Comparison of ENCODE assay signal across 28 cellular contexts in genomic region chr2:65943099-65943786, GRCh38.
"Had no signal": no experiment of that assay in that cellular context is flagged by ENCODE, and none has a peak within 500 bp of the region (broad histone marks: within the 10 kb centered on the region; RNA-seq: fewer than 3 reads in every experiment).

No MANE protein-coding gene starts in this region.

- H3K9me3 ChIP-seq: ovary, psoas muscle, right lobe of liver, suprapubic skin, testis, tibial artery, transverse colon, upper lobe of left lung, vagina had no signal

- DNase-seq: naive B cell; naive thymus-derived CD8-positive, alpha-beta T cell; nephron progenitor cell; occipital lobe; ovary; psoas muscle; sigmoid colon; small intestine; stimulated activated CD4-positive, alpha-beta T cell treated with anti-CD3 and anti-CD28 coated beads, Interleukin-15, amount 100 ng/mL, for 24 hours; stimulated activated CD4-positive, alpha-beta T cell treated with anti-CD3 and anti-CD28 coated beads, Interleukin-2, amount 100 ng/mL, for 24 hours; stimulated activated CD4-positive, alpha-beta T cell treated with anti-CD3 and anti-CD28 coated beads, Interleukin-2, amount 100 ng/mL, for 48 hours; stimulated activated CD4-positive, alpha-beta T cell treated with anti-CD3 and anti-CD28 coated beads, Interleukin-4, amount 100 ng/mL, for 24 hours; stimulated activated naive CD4-positive, alpha-beta T cell; stimulated activated naive CD8-positive, alpha-beta T cell treated with anti-CD3 and anti-CD28 coated beads, Interleukin-15, amount 100 ng/mL, for 72 hours; stimulated activated naive CD8-positive, alpha-beta T cell treated with anti-CD3 and anti-CD28 coated beads, Interleukin-15, Interleukin-2, amounts not matched to agents 100 U/mL and 50 U/mL, for 24 hours; substantia nigra; testis; tibial artery; transverse colon had no signal

- H3K27ac ChIP-seq: ovary, parathyroid adenoma, psoas muscle, right lobe of liver, sigmoid colon, suprapubic skin, testis, tibial artery, transverse colon, upper lobe of left lung, vagina had no signal

- H2AFZ ChIP-seq: parathyroid adenoma had no signal

- H3K4me1 ChIP-seq: parathyroid adenoma, psoas muscle, right lobe of liver, sigmoid colon, suprapubic skin, testis, tibial artery, transverse colon, upper lobe of left lung, vagina had no signal

- H3K4me3 Mint-ChIP-seq: naive B cell; naive thymus-derived CD8-positive, alpha-beta T cell; nephron progenitor cell; neural crest cell; stimulated activated memory B cell treated with anti-CD40 and anti-IgM and Interleukin-4, amounts not matched to agents 10 μg/mL and 1 μg/mL and 100 μg/mL, for 72 hours; stimulated activated naive CD8-positive, alpha-beta T cell treated with anti-CD3 and anti-CD28 coated beads, Interleukin-15, amount 100 ng/mL, for 72 hours had no signal

- H3K9me3 Mint-ChIP-seq: nephron progenitor cell, neural crest cell had no signal

- H3K36me3 Mint-ChIP-seq: naive thymus-derived CD8-positive, alpha-beta T cell; stimulated activated memory B cell treated with anti-CD40 and anti-IgM and Interleukin-4, amounts not matched to agents 10 μg/mL and 1 μg/mL and 100 μg/mL, for 72 hours had no signal

- H3K4me3 ChIP-seq: ovary, psoas muscle, right lobe of liver, sigmoid colon, suprapubic skin, testis, tibial artery, transverse colon, upper lobe of left lung, vagina had no signal

- H3K79me2 ChIP-seq: parathyroid adenoma had no signal

- H3K27me3 Mint-ChIP-seq: progenitor cell of endocrine pancreas; stimulated activated memory B cell treated with anti-CD40 and anti-IgM and Interleukin-4, amounts not matched to agents 10 μg/mL and 1 μg/mL and 100 μg/mL, for 72 hours; stimulated activated naive CD8-positive, alpha-beta T cell treated with anti-CD3 and anti-CD28 coated beads, Interleukin-15, amount 100 ng/mL, for 72 hours had no signal

- H3K27me3 ChIP-seq: ovary, right lobe of liver, sigmoid colon, suprapubic skin, testis, tibial artery, transverse colon, upper lobe of left lung, vagina had no signal

- H3K4me1 Mint-ChIP-seq: naive B cell; naive thymus-derived CD8-positive, alpha-beta T cell; neural crest cell; stimulated activated memory B cell treated with anti-CD40 and anti-IgM and Interleukin-4, amounts not matched to agents 10 μg/mL and 1 μg/mL and 100 μg/mL, for 72 hours; stimulated activated naive CD8-positive, alpha-beta T cell treated with anti-CD3 and anti-CD28 coated beads, Interleukin-15, amount 100 ng/mL, for 72 hours had no signal

- ATAC-seq: naive thymus-derived CD8-positive, alpha-beta T cell; psoas muscle; right cardiac atrium; stimulated activated memory B cell treated with anti-CD40 and anti-IgM and Interleukin-4, amounts not matched to agents 10 μg/mL and 1 μg/mL and 100 μg/mL, for 72 hours; stimulated activated naive CD8-positive, alpha-beta T cell treated with anti-CD3 and anti-CD28 coated beads, Interleukin-15, amount 100 ng/mL, for 72 hours; stimulated activated naive CD8-positive, alpha-beta T cell treated with anti-CD3 and anti-CD28 coated beads, Interleukin-15, Interleukin-2, amounts not matched to agents 100 U/mL and 50 U/mL, for 24 hours had no signal

- H3K27ac Mint-ChIP-seq: naive B cell; naive thymus-derived CD8-positive, alpha-beta T cell; nephron progenitor cell; progenitor cell of endocrine pancreas; stimulated activated memory B cell treated with anti-CD40 and anti-IgM and Interleukin-4, amounts not matched to agents 10 μg/mL and 1 μg/mL and 100 μg/mL, for 72 hours; stimulated activated naive CD8-positive, alpha-beta T cell treated with anti-CD3 and anti-CD28 coated beads, Interleukin-15, amount 100 ng/mL, for 72 hours had no signal

- H3K36me3 ChIP-seq: ovary, right lobe of liver, sigmoid colon, suprapubic skin, tibial artery, transverse colon, upper lobe of left lung, vagina had no signal

- H3K9ac ChIP-seq: parathyroid adenoma had no signal
